In genomic region chr3:126108689-126109075, GRCh38 we compare ENCODE assay signal across 20 cellular contexts. TPM values are rescaled to one million over a fixed set of nuclear protein-coding genes. Genes with fewer than 3 reads are reported as not detected.
DNase-seq lines count a peak whose midpoint lies in the region; ATAC-seq and TF ChIP-seq lines count a peak whose summit lies in the region.
"Had no signal": no experiment of that assay in that cellular context is flagged by ENCODE, and none has a peak within 500 bp of the region (broad histone marks: within the 10 kb centered on the region; RNA-seq: fewer than 3 reads in every experiment).

No MANE protein-coding gene starts in this region.

- H3K4me3 Mint-ChIP-seq in glutamatergic neuron (ENCODE audit: unreplicated experiment): no peak overlapping the region
- H3K4me3 Mint-ChIP-seq in osteocyte (ENCODE audit: unreplicated experiment): no peak overlapping the region
- no peak overlapping the region for H3K4me3 Mint-ChIP-seq in type B pancreatic cell
- H3K4me3 Mint-ChIP-seq: CD8-positive, alpha-beta T cell; IgD-negative memory B cell had no signal

- TF ChIP-seq CTCF in glutamatergic neuron (IDR thresholded peaks at IDR 0.05; ENCODE audit: partially characterized antibody, unreplicated experiment) (no peak), osteocyte (IDR thresholded peaks at IDR 0.05) (no peak), type B pancreatic cell (conservative IDR thresholded peaks at IDR 0.05) (no peak)

- DNase-seq in activated CD8-positive, alpha-beta memory T cell treated with anti-CD3 and anti-CD28 coated beads, Interleukin-2, amount 50 U/mL, for 48 hours: peak; percentile 32
- DNase-seq in activated CD8-positive, alpha-beta memory T cell treated with anti-CD3 and anti-CD28 coated beads, Interleukin-2, amount 50 U/mL, for 4 hours: no peak
- DNase-seq in glutamatergic neuron: no peak
- DNase-seq in osteocyte (ENCODE audit: extremely low spot score, unreplicated experiment): peak; percentile 49
- DNase-seq in type B pancreatic cell (ENCODE audit: extremely low spot score, unreplicated experiment): peak; percentile 40
- DNase-seq in NK-92 (lab: John Stamatoyannopoulos, UW; ENCODE audit: unreplicated experiment): no peak
- DNase-seq: AML-193; C1 segment of cervical spinal cord; GF-D8; NCI-H1105; NCI-H146; NCI-H2029; NCI-H2227 treated with DMSO at 0.1 percent for 48 hours; NCI-H510A treated with DMSO at 0.1 percent for 48 hours; NCI-H748 treated with DMSO at 0.1 percent for 48 hours; NK-92 treated with Interleukin-12 subunit alpha and Interleukin-12 subunit beta, amount 100 ng/mL, for 24 hours; SJCRH30 had no signal

- H3K36me3 Mint-ChIP-seq in glutamatergic neuron (ENCODE audit: unreplicated experiment) (no peaks in the 10 kb centered on the region), osteocyte (ENCODE audit: unreplicated experiment) (no peaks in the 10 kb centered on the region), type B pancreatic cell (no peaks in the 10 kb centered on the region)
- H3K36me3 Mint-ChIP-seq: CD8-positive, alpha-beta T cell; IgD-negative memory B cell had no signal

- H3K4me1 Mint-ChIP-seq in glutamatergic neuron (ENCODE audit: low read depth, unreplicated experiment) (peaks cover 2% of the 10 kb centered on the region), osteocyte (ENCODE audit: unreplicated experiment) (no peaks in the 10 kb centered on the region), type B pancreatic cell (ENCODE audit: unreplicated experiment) (peaks cover 3% of the 10 kb centered on the region)
- H3K4me1 Mint-ChIP-seq: IgD-negative memory B cell had no signal

- ATAC-seq in GM21367 (IDR thresholded peaks at IDR 0.05; ENCODE audit: unreplicated experiment): no peak
- ATAC-seq: CD8-positive, alpha-beta T cell had no signal

- H3K27me3 Mint-ChIP-seq in glutamatergic neuron (ENCODE audit: unreplicated experiment) (peaks cover 6% of the 10 kb centered on the region), osteocyte (ENCODE audit: unreplicated experiment) (no peaks in the 10 kb centered on the region), type B pancreatic cell (no peaks in the 10 kb centered on the region)
- H3K27me3 Mint-ChIP-seq: IgD-negative memory B cell had no signal

- H3K9me3 Mint-ChIP-seq in glutamatergic neuron (ENCODE audit: unreplicated experiment) (peaks cover 5% of the 10 kb centered on the region), osteocyte (ENCODE audit: unreplicated experiment) (no peaks in the 10 kb centered on the region), type B pancreatic cell (no peaks in the 10 kb centered on the region)
- H3K9me3 Mint-ChIP-seq: CD8-positive, alpha-beta T cell; IgD-negative memory B cell had no signal

- peak overlapping the region; percentile 43 for H3K27ac Mint-ChIP-seq in glutamatergic neuron (ENCODE audit: unreplicated experiment)
- H3K27ac Mint-ChIP-seq in osteocyte (ENCODE audit: unreplicated experiment): no peak overlapping the region
- no peak overlapping the region for H3K27ac Mint-ChIP-seq in type B pancreatic cell
- H3K27ac Mint-ChIP-seq: CD8-positive, alpha-beta T cell; IgD-negative memory B cell had no signal

RNA-seq across cellular contexts. Expression of gene SLC41A3, which starts 24.8 kb away (rescaled TPM):
- total RNA-seq in glutamatergic neuron (ENCODE audit: unreplicated experiment): 38.6 TPM
- 80.6 and 89.2 TPM in 2 replicates for total RNA-seq in osteocyte
- total RNA-seq in type B pancreatic cell (ENCODE audit: low replicate concordance): 53.6 and 56.4 TPM in 2 replicates

Comparison
In these comparisons a context has a peak if more than half of its experiments do, and no peak if none do; other contexts are left out.
1. DNase-seq: peak in activated CD8-positive, alpha-beta memory T cell treated with anti-CD3 and anti-CD28 coated beads, Interleukin-2, amount 50 U/mL, for 48 hours (single experiment), osteocyte (single experiment) and type B pancreatic cell (single experiment); none in activated CD8-positive, alpha-beta memory T cell treated with anti-CD3 and anti-CD28 coated beads, Interleukin-2, amount 50 U/mL, for 4 hours (single experiment), glutamatergic neuron (single experiment) and NK-92 (single experiment).